In the genomic region with DNA sequence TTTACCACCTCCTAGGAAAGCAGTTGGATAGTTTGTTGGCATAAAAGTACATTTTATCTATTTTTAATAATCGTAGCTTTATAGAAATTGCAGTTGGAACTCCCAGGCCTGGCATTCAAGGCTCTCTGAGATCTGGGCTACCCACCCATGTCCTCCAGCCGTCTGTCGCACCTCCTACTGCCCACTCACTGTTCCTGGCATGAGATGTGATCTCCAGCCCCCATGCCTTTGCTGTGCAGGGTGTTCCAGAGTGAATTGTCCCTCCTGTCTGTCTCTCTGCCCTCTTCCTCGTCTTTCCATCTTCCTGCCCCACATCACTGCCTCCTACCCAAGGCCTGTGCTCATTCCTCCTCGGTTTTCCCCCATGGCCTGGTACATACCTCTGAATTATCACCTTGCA, we compare ENCODE assay signal across 10 cellular contexts. TPM values are rescaled to one million over a fixed set of nuclear protein-coding genes. Genes with fewer than 3 reads are reported as not detected.
DNase-seq lines count a peak whose midpoint lies in the region; ATAC-seq, FAIRE-seq and TF ChIP-seq lines count a peak whose summit lies in the region.
"Had no signal": no experiment of that assay in that cellular context is flagged by ENCODE, and none has a peak within 500 bp of the region (broad histone marks: within the 10 kb centered on the region; RNA-seq: fewer than 3 reads in every experiment).

No MANE protein-coding gene starts in this region.

- no peaks in the 10 kb centered on the region for H3K27me3 Mint-ChIP-seq in astrocyte (ENCODE audit: low read depth, unreplicated experiment)
- no peaks in the 10 kb centered on the region for H3K27me3 Mint-ChIP-seq in naive thymus-derived CD8-positive, alpha-beta T cell

- TF ChIP-seq CTCF in astrocyte (IDR thresholded peaks at IDR 0.05; ENCODE audit: insufficient read depth, low read depth, low read length): no peak

- peak overlapping the region; percentile 98 for H3K27ac ChIP-seq in astrocyte (ENCODE audit: low read depth, low read length)

- no peak overlapping the region for H3K4me3 Mint-ChIP-seq in astrocyte (ENCODE audit: unreplicated experiment)
- no peak overlapping the region for H3K4me3 Mint-ChIP-seq in naive thymus-derived CD8-positive, alpha-beta T cell

- H3K36me3 Mint-ChIP-seq in astrocyte (ENCODE audit: low read depth, unreplicated experiment): peaks cover 21% of the 10 kb centered on the region
- peaks cover 0 to 66% (median 8%) of the 10 kb centered on the region in 3 donors for H3K36me3 Mint-ChIP-seq in naive thymus-derived CD8-positive, alpha-beta T cell

- peaks cover 30% of the 10 kb centered on the region for H3K4me1 ChIP-seq in astrocyte (ENCODE audit: insufficient read depth, low read length)

- H3K9me3 Mint-ChIP-seq in astrocyte (ENCODE audit: unreplicated experiment): no peaks in the 10 kb centered on the region
- no peaks in the 10 kb centered on the region for H3K9me3 Mint-ChIP-seq in naive thymus-derived CD8-positive, alpha-beta T cell

- no peak overlapping the region for H2AFZ ChIP-seq in astrocyte (ENCODE audit: low read depth, low read length)

- peak overlapping the region; percentile 96 for H3K27ac Mint-ChIP-seq in astrocyte (ENCODE audit: unreplicated experiment)
- H3K27ac Mint-ChIP-seq in naive thymus-derived CD8-positive, alpha-beta T cell: peak overlapping the region; percentile 5 to 80 (median 45)

- H3K36me3 ChIP-seq in astrocyte (ENCODE audit: insufficient read depth, low read length): peaks cover 24% of the 10 kb centered on the region

- peak overlapping the region; percentile 77 for H3K4me2 ChIP-seq in astrocyte (ENCODE audit: low read length)

- FAIRE-seq in astrocyte (lab: Jason Lieb, UNC): no peak
- FAIRE-seq: TTC549 had no signal

- peak overlapping the region; percentile 38 for H3K4me3 ChIP-seq in astrocyte (ENCODE audit: insufficient read depth, low read depth, low read length)

- no peaks in the 10 kb centered on the region for H3K27me3 ChIP-seq in astrocyte (ENCODE audit: insufficient read depth, low read length)

- POLR2A ChIA-PET in naive thymus-derived CD8-positive, alpha-beta T cell (lab: Charles Lee): no interaction called here

- H3K4me1 Mint-ChIP-seq in astrocyte (ENCODE audit: low read depth, unreplicated experiment): peaks cover 64% of the 10 kb centered on the region
- peaks cover 22 to 61% (median 42%) of the 10 kb centered on the region in 4 donors for H3K4me1 Mint-ChIP-seq in naive thymus-derived CD8-positive, alpha-beta T cell

- H3K9me3 ChIP-seq in astrocyte (ENCODE audit: insufficient read depth, low read depth, low read length): no peaks in the 10 kb centered on the region

- ATAC-seq in naive thymus-derived CD8-positive, alpha-beta T cell: no peak
- no peak for ATAC-seq in GM19035 (IDR thresholded peaks at IDR 0.05; ENCODE audit: unreplicated experiment)
- no peak for ATAC-seq in HG02588 (IDR thresholded peaks at IDR 0.05; ENCODE audit: unreplicated experiment)

- H3K9ac ChIP-seq in astrocyte (ENCODE audit: low read length): peak overlapping the region; percentile 71

- H3K79me2 ChIP-seq in astrocyte (ENCODE audit: insufficient read depth, low read length): peaks cover 85% of the 10 kb centered on the region

- DNase-seq in stimulated activated naive CD4-positive, alpha-beta T cell treated with Interleukin-2 at 50 U/mL for 16 hours (lab: John Stamatoyannopoulos, UW): peak; percentile 10
- DNase-seq in stimulated activated naive CD4-positive, alpha-beta T cell (lab: John Stamatoyannopoulos, UW): no peak
- DNase-seq in astrocyte (ENCODE audit: low read depth): no peak
- no peak for DNase-seq in naive thymus-derived CD8-positive, alpha-beta T cell
- no peak for DNase-seq in NCI-H748 (lab: John Stamatoyannopoulos, UW; ENCODE audit: unreplicated experiment)
- no peak for DNase-seq in NCI-H524 (lab: John Stamatoyannopoulos, UW)
- DNase-seq: KG1 had no signal

- H4K20me1 ChIP-seq in astrocyte (ENCODE audit: insufficient read depth, low read length): peaks cover 5% of the 10 kb centered on the region

RNA-seq across cellular contexts. Expression of a gene that starts 50.7 kb away (rescaled TPM):
- total RNA-seq in astrocyte: 60.6 and 64.9 TPM in 2 replicates
- 10 to 100 TPM; 53.8 to 56.7 TPM for total RNA-seq in naive thymus-derived CD8-positive, alpha-beta T cell
- 10 to 100 TPM; 29.1 to 31.9 (median 29.4) TPM for polyA plus RNA-seq in naive thymus-derived CD8-positive, alpha-beta T cell
